In genomic region chr20:1317545-1318255, GRCh38 we compare ENCODE assay signal across 3 cellular contexts.
TF ChIP-seq lines count a peak whose summit lies in the region.

No MANE protein-coding gene starts in this region.

TF ChIP-seq in SK-N-SH, 30 proteins besides CTCF, POLR2A, EP300 and RAD21:
- TF ChIP-seq EZH2phosphoT487 (IDR thresholded peaks at IDR 0.05; ENCODE audit: borderline replicate concordance, low read depth) (no peak), USF1 (IDR thresholded peaks at IDR 0.05; ENCODE audit: borderline replicate concordance, low read depth) (no peak), SIN3A (IDR thresholded peaks at IDR 0.05; ENCODE audit: borderline replicate concordance, low read depth, low read length) (no peak), NFIC (IDR thresholded peaks at IDR 0.05; ENCODE audit: borderline replicate concordance) (no peak), PBX3 (IDR thresholded peaks at IDR 0.05) (no peak), FOSL2 (IDR thresholded peaks at IDR 0.05; ENCODE audit: borderline replicate concordance, low read depth) (no peak), FOXM1 (IDR thresholded peaks at IDR 0.05; ENCODE audit: low read depth) (no peak), SMC3 (IDR thresholded peaks at IDR 0.05; ENCODE audit: low read depth, low read length) (no peak), POLR2AphosphoS5 (IDR thresholded peaks at IDR 0.05; ENCODE audit: low read depth, low read length) (no peak), RCOR1 (IDR thresholded peaks at IDR 0.05; ENCODE audit: low read length) (no peak), MXI1 (IDR thresholded peaks at IDR 0.05; ENCODE audit: low read depth, low read length) (no peak), NRF1 (IDR thresholded peaks at IDR 0.05; ENCODE audit: low read depth, low read length) (no peak), ELF1 (IDR thresholded peaks at IDR 0.05) (no peak), JUND (IDR thresholded peaks at IDR 0.05) (no peak), RFX5 (IDR thresholded peaks at IDR 0.05; ENCODE audit: low read length) (no peak), RXRA (IDR thresholded peaks at IDR 0.05; ENCODE audit: borderline replicate concordance, low read depth) (no peak), TCF12 (IDR thresholded peaks at IDR 0.05) (no peak), IRF3 (IDR thresholded peaks at IDR 0.05; ENCODE audit: low read depth, low read length) (no peak), TAF1 (IDR thresholded peaks at IDR 0.05; ENCODE audit: borderline replicate concordance, low read depth, low read length) (no peak)

TF ChIP-seq in SK-N-SH treated with all-trans-retinoic acid at 6 μM for 48 hours, 23 proteins besides CTCF, POLR2A, EP300 and RAD21:
- TF ChIP-seq SNAI2 (CRISPR knock-in tag; IDR thresholded peaks at IDR 0.05): no peak
- TF ChIP-seq TCF4 (CRISPR knock-in tag; IDR thresholded peaks at IDR 0.05; ENCODE audit: borderline replicate concordance): no peak
- TF ChIP-seq GLIS3 (CRISPR knock-in tag; IDR thresholded peaks at IDR 0.05): no peak
- no peak for TF ChIP-seq TSHZ2 (CRISPR knock-in tag; IDR thresholded peaks at IDR 0.05)
- no peak for TF ChIP-seq RARB (CRISPR knock-in tag; IDR thresholded peaks at IDR 0.05)
- no peak for TF ChIP-seq OSR1 (CRISPR knock-in tag; IDR thresholded peaks at IDR 0.05)

TF ChIP-seq in HepG2, 621 proteins besides CTCF, POLR2A, EP300 and RAD21 (continues in another document):
- TF ChIP-seq ZNF354B (CRISPR knock-in tag; IDR thresholded peaks at IDR 0.05): no peak
- TF ChIP-seq ZNF232 (CRISPR knock-in tag; IDR thresholded peaks at IDR 0.05; ENCODE audit: borderline replicate concordance): 0 out of 2 replicates have a peak, but pooled peaks have one; percentile 40
- TF ChIP-seq PAXIP1 (CRISPR knock-in tag; conservative IDR thresholded peaks at IDR 0.05): peak; percentile 28; the same call in 1 of the 2 replicates
- peak; percentile 17; the same call in 1 of the 2 replicates for TF ChIP-seq SAP130 (CRISPR knock-in tag; IDR thresholded peaks at IDR 0.05; ENCODE audit: low read depth)
- peak; percentile 83 for TF ChIP-seq NR2F6 (IDR thresholded peaks at IDR 0.05)
- TF ChIP-seq NR2F6 (CRISPR knock-in tag; IDR thresholded peaks at IDR 0.05): peak; percentile 88
- TF ChIP-seq ZC3H4 (CRISPR knock-in tag; IDR thresholded peaks at IDR 0.05; ENCODE audit: borderline replicate concordance): no peak
- TF ChIP-seq TBL1XR1 (IDR thresholded peaks at IDR 0.05; ENCODE audit: borderline replicate concordance, low read length, partially characterized antibody): no peak
- 0 out of 2 replicates have a peak, but pooled peaks have one; percentile 47 for TF ChIP-seq ZNF710 (CRISPR knock-in tag; IDR thresholded peaks at IDR 0.05; ENCODE audit: borderline replicate concordance)
- TF ChIP-seq NR2F2 (IDR thresholded peaks at IDR 0.05; ENCODE audit: borderline replicate concordance, low read depth): peak; percentile 70; the same call in 1 of the 2 replicates
- TF ChIP-seq KAT8 (CRISPR knock-in tag; IDR thresholded peaks at IDR 0.05): no peak
- TF ChIP-seq NR2C2 (CRISPR knock-in tag; IDR thresholded peaks at IDR 0.05; ENCODE audit: borderline replicate concordance): peak; percentile 89
- TF ChIP-seq POGK (CRISPR knock-in tag; conservative IDR thresholded peaks at IDR 0.05): no peak
- TF ChIP-seq GZF1 (CRISPR knock-in tag; IDR thresholded peaks at IDR 0.05): no peak
- peak; percentile 34; the same call in 1 of the 2 replicates for TF ChIP-seq HNF4A (CRISPR knock-in tag; IDR thresholded peaks at IDR 0.05)
- TF ChIP-seq ZNF687 (CRISPR knock-in tag; IDR thresholded peaks at IDR 0.05): peak; percentile 24; the same call in 1 of the 2 replicates
- TF ChIP-seq MYPOP (CRISPR knock-in tag; IDR thresholded peaks at IDR 0.05): 0 out of 2 replicates have a peak, but pooled peaks have one; percentile 29
- peak; percentile 39; the same call in 1 of the 2 replicates for TF ChIP-seq ZFX (CRISPR knock-in tag; IDR thresholded peaks at IDR 0.05; ENCODE audit: low read depth)
- no peak for TF ChIP-seq ZNF800 (CRISPR knock-in tag; IDR thresholded peaks at IDR 0.05)
- TF ChIP-seq ZFY (CRISPR knock-in tag; IDR thresholded peaks at IDR 0.05): 0 out of 2 replicates have a peak, but pooled peaks have one; percentile 18
- peak; percentile 59; the same call in 1 of the 2 replicates for TF ChIP-seq ZNF891 (CRISPR knock-in tag; IDR thresholded peaks at IDR 0.05)
- TF ChIP-seq ZBTB20 (CRISPR knock-in tag; IDR thresholded peaks at IDR 0.05; ENCODE audit: borderline replicate concordance, low read depth): no peak
- no peak for TF ChIP-seq LBX2 (CRISPR knock-in tag; IDR thresholded peaks at IDR 0.05; ENCODE audit: borderline replicate concordance)
- no peak for TF ChIP-seq CREB3 (CRISPR knock-in tag; IDR thresholded peaks at IDR 0.05)
- TF ChIP-seq YEATS4 (CRISPR knock-in tag; IDR thresholded peaks at IDR 0.05; ENCODE audit: borderline replicate concordance): 0 out of 2 replicates have a peak, but pooled peaks have one; percentile 41
- no peak for TF ChIP-seq LCORL (IDR thresholded peaks at IDR 0.05)
- TF ChIP-seq LCORL (CRISPR knock-in tag; IDR thresholded peaks at IDR 0.05): peak; percentile 56; the same call in 1 of the 2 replicates
- TF ChIP-seq SMARCE1 (IDR thresholded peaks at IDR 0.05; ENCODE audit: borderline replicate concordance): no peak
- 0 out of 2 replicates have a peak, but pooled peaks have one; percentile 28 for TF ChIP-seq SALL1 (CRISPR knock-in tag; IDR thresholded peaks at IDR 0.05)
- 0 out of 2 replicates have a peak, but pooled peaks have one; percentile 32 for TF ChIP-seq KLF12 (CRISPR knock-in tag; IDR thresholded peaks at IDR 0.05; ENCODE audit: borderline replicate concordance)
- peak; percentile 41; the same call in 1 of the 2 replicates for TF ChIP-seq TCF7 (IDR thresholded peaks at IDR 0.05; ENCODE audit: low read depth)
- no peak for TF ChIP-seq ZNF737 (CRISPR knock-in tag; IDR thresholded peaks at IDR 0.05; ENCODE audit: borderline replicate concordance)
- TF ChIP-seq ZNF75D (CRISPR knock-in tag; IDR thresholded peaks at IDR 0.05; ENCODE audit: borderline replicate concordance): no peak
- no peak for TF ChIP-seq ZKSCAN5 (CRISPR knock-in tag; IDR thresholded peaks at IDR 0.05)
- TF ChIP-seq MYC (CRISPR knock-in tag; IDR thresholded peaks at IDR 0.05; ENCODE audit: borderline replicate concordance): 0 out of 2 replicates have a peak, but pooled peaks have one; percentile 22
- TF ChIP-seq HOXA3 (CRISPR knock-in tag; IDR thresholded peaks at IDR 0.05): peak; percentile 31; the same call in 1 of the 2 replicates
- TF ChIP-seq PAX8 (CRISPR knock-in tag; IDR thresholded peaks at IDR 0.05; ENCODE audit: borderline replicate concordance): no peak
- 0 out of 2 replicates have a peak, but pooled peaks have one; percentile 37 for TF ChIP-seq FOXO1 (CRISPR knock-in tag; IDR thresholded peaks at IDR 0.05)
